22 cellular contexts compared by ENCODE assay signal in the genomic region with DNA sequence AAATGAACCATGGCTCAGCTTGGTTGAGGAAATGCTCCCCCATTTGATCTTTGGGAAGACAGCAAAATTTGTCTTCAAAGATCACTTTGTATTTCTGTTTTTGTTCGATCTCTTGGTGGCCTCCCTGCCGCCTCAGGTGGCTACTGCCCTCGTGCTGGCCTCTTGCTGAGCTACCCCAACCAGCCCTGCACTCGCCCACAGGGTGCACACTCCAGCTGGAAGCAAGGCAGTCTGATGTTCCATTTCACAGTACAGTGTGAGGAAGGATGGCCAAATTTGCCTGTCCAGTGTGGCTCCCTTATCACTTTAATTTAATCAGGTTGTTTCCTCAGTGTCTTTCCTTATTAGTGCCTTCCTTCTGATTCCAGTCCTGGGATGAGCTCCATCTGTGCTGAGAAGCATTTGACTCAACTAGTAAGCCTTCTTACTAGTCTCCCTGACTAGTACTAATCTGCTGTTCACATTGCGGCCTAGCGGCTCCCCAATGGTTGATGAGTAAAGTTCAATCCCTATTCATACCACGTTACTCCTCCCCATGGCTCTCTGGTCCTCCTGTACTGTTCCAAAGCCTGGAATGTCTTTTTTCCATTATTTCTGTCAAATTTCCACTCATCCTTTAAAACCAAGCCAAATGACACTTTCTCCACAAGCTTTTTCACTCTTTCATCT. TPM values are rescaled to one million over a fixed set of nuclear protein-coding genes. Genes with fewer than 3 reads are reported as not detected.
A peak's percentile ranks its signal among the peaks of the same experiment; 100 is the strongest.
DNase-seq lines count a peak whose midpoint lies in the region; ATAC-seq, FAIRE-seq and TF ChIP-seq lines count a peak whose summit lies in the region.
"Had no signal": no experiment of that assay in that cellular context is flagged by ENCODE, and none has a peak within 500 bp of the region (broad histone marks: within the 10 kb centered on the region; RNA-seq: fewer than 3 reads in every experiment).

No MANE protein-coding gene starts in this region.

- H3K36me3 ChIP-seq in fibroblast of lung (ENCODE audit: control insufficient read depth, insufficient read depth, low read length) (peaks cover 14% of the 10 kb centered on the region), skeletal muscle tissue (ENCODE audit: control insufficient read depth in 3 of 3, insufficient read depth in 3 of 3, low read length in 3 of 3) (no peaks in the 10 kb centered on the region), small intestine (ENCODE audit: control insufficient read depth in 2 of 2, insufficient read depth in 2 of 2, low read length in 2 of 2) (no peaks in the 10 kb centered on the region)

- CTCF ChIA-PET in AG04450 (lab: Charles Lee), result interaction anchor here (0.5 to 4.6 kb wide), 5 partner anchors 8 to 121 kb away, joined by 3 to 47 read pairs (median 7); a partner anchor contains a TSS

- peak; percentile 24 for ATAC-seq in SK-N-SH treated with all-trans-retinoic acid at 6 μM for 48 hours
- ATAC-seq: foreskin keratinocyte, mucosa of descending colon had no signal

- no peak for FAIRE-seq in small intestine (lab: Jason Lieb, UNC)
- FAIRE-seq: GM18507 had no signal

- H2AFZ ChIP-seq in fibroblast of lung (ENCODE audit: low read length), result no peak overlapping the region

- H3K4me1 ChIP-seq in fibroblast of lung (ENCODE audit: control insufficient read depth, extremely low read depth, insufficient read depth, low read length), result peaks cover 57% of the 10 kb centered on the region
- peaks cover 7 to 15% (median 14%) of the 10 kb centered on the region in 3 donors for H3K4me1 ChIP-seq in skeletal muscle tissue (ENCODE audit: control insufficient read depth in 3 of 3, insufficient read depth in 3 of 3, low read length in 3 of 3)
- H3K4me1 ChIP-seq in small intestine (ENCODE audit: control insufficient read depth in 2 of 2, insufficient read depth in 1 of 2, low read depth in 1 of 2, low read length in 1 of 2), result peaks cover 0 to 7% of the 10 kb centered on the region in 2 donors

- H3K4me3 ChIP-seq in AG04450 (ENCODE audit: low read depth, low read length) (no peak overlapping the region), fibroblast of lung (replicated peaks in 1 of 4; ENCODE audit: control extremely low read depth in 1 of 4, insufficient read depth in 1 of 4, low read depth in 3 of 4, low read length in 4 of 4) (no peak overlapping the region), skeletal muscle tissue (ENCODE audit: low read length in 3 of 3) (no peak overlapping the region), small intestine (ENCODE audit: low read depth in 1 of 2, low read length in 2 of 2) (no peak overlapping the region)
- H3K4me3 ChIP-seq: mucosa of descending colon had no signal

- DNase-seq in AG04450 (ENCODE audit: low read depth, low spot score) (no peak), fibroblast of lung (ENCODE audit: low read depth in 2 of 2) (no peak), small intestine (no peak), activated gamma-delta T cell treated with Interleukin-2 at 50 U/mL for 16 hours (no peak), midbrain (lab: John Stamatoyannopoulos, UW) (no peak), H4 (ENCODE audit: low spot score) (no peak)
- DNase-seq: ACHN; amniotic stem cell; cerebellar nuclear complex; DMS79 treated with DMSO at 0.1 percent for 48 hours; foreskin keratinocyte; mucosa of descending colon; NCI-H1436; NCI-H345; nucleus accumbens; Right ventricle myocardium superior; stimulated activated CD4-positive, alpha-beta T cell treated with anti-CD3 and anti-CD28 coated beads, Interleukin-2, amount 100 ng/mL, for 48 hours; substantia nigra; T-helper 2 cell had no signal

- peaks cover 83% of the 10 kb centered on the region for H3K79me2 ChIP-seq in fibroblast of lung (ENCODE audit: control insufficient read depth, insufficient read depth, low read length)

- no peak for TF ChIP-seq CTCF in AG04450 (IDR thresholded peaks at IDR 0.05; ENCODE audit: low read depth, low read length)
- no peak for TF ChIP-seq CTCF in fibroblast of lung (conservative IDR thresholded peaks at IDR 0.05 in 1 of 2, IDR thresholded peaks at IDR 0.05 in 1 of 2; ENCODE audit: low read depth in 1 of 2, low read length in 2 of 2)

- H3K9ac ChIP-seq in fibroblast of lung (ENCODE audit: insufficient read depth, low read length) (no peak overlapping the region), skeletal muscle tissue (ENCODE audit: low read depth in 1 of 3, low read length in 3 of 3) (no peak overlapping the region)

- H3K4me2 ChIP-seq in fibroblast of lung (ENCODE audit: extremely low read depth, insufficient read depth, low read length), result no peak overlapping the region

- H4K20me1 ChIP-seq in fibroblast of lung (ENCODE audit: control insufficient read depth, extremely low read depth, insufficient read depth, low read length), result no peaks in the 10 kb centered on the region

- H3K27ac ChIP-seq in AG04450 (ENCODE audit: low read depth, low read length) (peak overlapping the region; percentile 42), fibroblast of lung (ENCODE audit: insufficient read depth, low read length) (peak overlapping the region; percentile 93), skeletal muscle tissue (ENCODE audit: low read depth, low read length) (peak overlapping the region; percentile 25), small intestine (ENCODE audit: low read depth in 1 of 2, low read length in 1 of 2) (peak overlapping the region in 1 of 2 donors; percentile 4)

- POLR2A ChIA-PET in AG04450 (lab: Yijun Ruan, JAX), result interaction anchor here (1.2 to 1.6 kb wide), 2 partner anchors 8 to 9 kb away, joined by 3 to 5 read pairs; no protein-coding TSS in a partner anchor

- H3K27me3 ChIP-seq in AG04450 (ENCODE audit: control insufficient read depth, insufficient read depth, low read length), result no peaks in the 10 kb centered on the region
- no peaks in the 10 kb centered on the region for H3K27me3 ChIP-seq in fibroblast of lung (ENCODE audit: control insufficient read depth, insufficient read depth, low read length)
- H3K27me3 ChIP-seq in skeletal muscle tissue (ENCODE audit: control insufficient read depth in 3 of 3, insufficient read depth in 3 of 3, low read length in 3 of 3), result no peaks in the 10 kb centered on the region
- H3K27me3 ChIP-seq in small intestine (ENCODE audit: control insufficient read depth in 2 of 2, insufficient read depth in 2 of 2, low read length in 2 of 2), result no peaks in the 10 kb centered on the region
- H3K27me3 ChIP-seq: foreskin keratinocyte had no signal

- H3K9me3 ChIP-seq in AG04450 (ENCODE audit: control insufficient read depth, insufficient read depth, low read length) (no peaks in the 10 kb centered on the region), fibroblast of lung (ENCODE audit: control insufficient read depth, insufficient read depth, low read depth, low read length) (no peaks in the 10 kb centered on the region), skeletal muscle tissue (ENCODE audit: control insufficient read depth in 3 of 3, low read length in 3 of 3) (no peaks in the 10 kb centered on the region), small intestine (ENCODE audit: control insufficient read depth, low read depth) (no peaks in the 10 kb centered on the region)
- H3K9me3 ChIP-seq: mucosa of descending colon had no signal

- WGBS in small intestine, 3 donors, result 77 to 84% (median 83%) methylated on average over 7 of the region's 7 CpGs

TF ChIP-seq in SK-N-SH treated with all-trans-retinoic acid at 6 μM for 48 hours, 23 proteins besides CTCF, POLR2A, EP300 and RAD21:
- peak; percentile 16; the same call in 1 of the 2 replicates for TF ChIP-seq ISL1 (CRISPR knock-in tag; IDR thresholded peaks at IDR 0.05)
- TF ChIP-seq TCF4 (CRISPR knock-in tag; IDR thresholded peaks at IDR 0.05; ENCODE audit: borderline replicate concordance), result no peak

RNA-seq across cellular contexts. Expression of a gene that starts 8.2 kb away (rescaled TPM):
- polyA plus RNA-seq in AG04450 (2011; rRNA removed) (254 and 275 TPM in 2 replicates), fibroblast of lung (215 and 314 TPM in 2 replicates), small intestine (10 to 100 TPM in 1 of 3 donors, 1 to 10 TPM in 2; 1.6 to 20.6 (median 2.0) TPM)
- polyA minus RNA-seq in AG04450 (2011; rRNA and poly(A)+ RNA removed), result 297 and 309 TPM in 2 replicates
- total RNA-seq in fibroblast of lung (161 and 298 TPM in 2 replicates), skeletal muscle tissue (45.4 TPM)
- 184 and 340 TPM in 2 replicates for polyA plus RNA-seq in fibroblast of lung (2012)
- 121 and 188 TPM in 2 replicates for polyA minus RNA-seq in fibroblast of lung (ENCODE audit: low replicate concordance)
- total RNA-seq in H4 (2014; rRNA removed; shearing (Covaris generic)), result 30.2 and 31.1 TPM in 2 replicates

RNA-seq across cellular contexts. Expression of a gene that starts 22.5 kb away (rescaled TPM):
- polyA plus RNA-seq in AG04450 (2011; rRNA removed) (10.0 and 16.3 TPM in 2 replicates), fibroblast of lung (16.1 and 51.6 TPM in 2 replicates), small intestine (10 to 100 TPM in 1 of 3 donors, 1 to 10 TPM in 1, under 1 TPM in 1; 0.27 to 21.7 (median 1.1) TPM)
- polyA minus RNA-seq in AG04450 (2011; rRNA and poly(A)+ RNA removed), result 2.4 and 5.7 TPM in 2 replicates
- total RNA-seq in fibroblast of lung (2.1 and 19.0 TPM in 2 replicates), skeletal muscle tissue (4.7 TPM)
- polyA plus RNA-seq in fibroblast of lung (2012), result 10.1 and 35.8 TPM in 2 replicates
- 2.0 and 2.1 TPM in 2 replicates for polyA minus RNA-seq in fibroblast of lung (ENCODE audit: low replicate concordance)
- 62.2 and 69.9 TPM in 2 replicates for total RNA-seq in H4 (2014; rRNA removed; shearing (Covaris generic))
